Comparison of ENCODE assay signal across 8 cellular contexts in the genomic region with DNA sequence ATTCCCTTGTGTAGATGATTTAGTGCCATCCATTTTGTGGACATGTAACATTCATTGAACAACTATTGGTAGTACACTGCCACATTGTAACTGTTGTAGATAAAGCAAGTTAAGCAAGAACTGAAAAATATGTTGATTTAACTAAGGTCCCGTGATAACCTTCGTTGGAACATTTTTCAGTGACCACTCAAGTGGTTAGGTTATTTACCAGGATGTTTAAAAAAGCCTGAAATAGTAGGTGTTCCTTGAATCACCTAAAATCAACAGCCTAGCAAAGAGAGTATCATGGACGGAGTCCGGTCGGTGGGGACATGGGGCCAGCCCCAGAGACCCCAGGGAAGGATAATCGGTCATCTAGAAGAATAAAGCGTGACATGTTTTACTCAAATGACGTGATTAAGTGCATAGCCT. TPM values are rescaled to one million over a fixed set of nuclear protein-coding genes. Genes with fewer than 3 reads are reported as not detected.
DNase-seq lines count a peak whose midpoint lies in the region; ATAC-seq, FAIRE-seq and TF ChIP-seq lines count a peak whose summit lies in the region.

No MANE protein-coding gene starts in this region.

- no peak for ATAC-seq in HG03457 (IDR thresholded peaks at IDR 0.05; ENCODE audit: unreplicated experiment)

- CTCF ChIA-PET in activated CD4-positive, alpha-beta T cell treated with anti-CD3 and anti-CD28 coated beads, Interleukin-2, amount 10 ng/mL, durations not matched to agents 7 days and 5 days (lab: Charles Lee) = interaction anchor here (1.1 to 2.2 kb wide), 4 partner anchors 9 to 195 kb away, joined by 3 to 10 read pairs (median 4); partner anchors contain the start of gene GTF3C6

- 32 to 34% methylated on average over 8 of the region's 8 CpGs for WGBS in testis, 2 donors

- no peaks in the 10 kb centered on the region for H3K27me3 Mint-ChIP-seq in activated CD4-positive, alpha-beta T cell treated with anti-CD3 and anti-CD28 coated beads, Interleukin-2, amount 10 ng/mL, durations not matched to agents 7 days and 5 days
- peaks cover 6% of the 10 kb centered on the region for H3K27me3 Mint-ChIP-seq in activated naive CD8-positive, alpha-beta T cell treated with anti-CD3 and anti-CD28 coated beads for 36 hours

- intact Hi-C loops in testis (cut with DNase I; ENCODE audit: low total_unique reads) = loop anchor here (10.0 kb wide), 1 partner anchor 62 kb away; the partner anchor contains the start of gene CDK19

- peaks cover 31% of the 10 kb centered on the region for H3K36me3 Mint-ChIP-seq in activated CD4-positive, alpha-beta T cell treated with anti-CD3 and anti-CD28 coated beads, Interleukin-2, amount 10 ng/mL, durations not matched to agents 7 days and 5 days (ENCODE audit: low read depth)
- peaks cover 37% of the 10 kb centered on the region for H3K36me3 Mint-ChIP-seq in activated naive CD8-positive, alpha-beta T cell treated with anti-CD3 and anti-CD28 coated beads for 36 hours

- no peaks in the 10 kb centered on the region for H3K27me3 ChIP-seq in testis

- POLR2A ChIA-PET in activated CD4-positive, alpha-beta T cell treated with anti-CD3 and anti-CD28 coated beads, Interleukin-2, amount 10 ng/mL, durations not matched to agents 7 days and 5 days (lab: Charles Lee) = interaction anchor here (6.4 kb wide), 1 partner anchor 62 kb away, joined by 89 read pairs; the partner anchor contains the start of gene CDK19

- H3K4me3 ChIP-seq in testis = peak overlapping the region; percentile 84 to 95

- H3K4me1 Mint-ChIP-seq in activated CD4-positive, alpha-beta T cell treated with anti-CD3 and anti-CD28 coated beads, Interleukin-2, amount 10 ng/mL, durations not matched to agents 7 days and 5 days = peaks cover 57% of the 10 kb centered on the region
- peaks cover 50% of the 10 kb centered on the region for H3K4me1 Mint-ChIP-seq in activated naive CD8-positive, alpha-beta T cell treated with anti-CD3 and anti-CD28 coated beads for 36 hours

- peaks cover 51% of the 10 kb centered on the region for H3K4me1 ChIP-seq in testis

- H3K9me3 ChIP-seq in testis = no peaks in the 10 kb centered on the region

- peak overlapping the region; percentile 95 for H3K4me3 Mint-ChIP-seq in activated CD4-positive, alpha-beta T cell treated with anti-CD3 and anti-CD28 coated beads, Interleukin-2, amount 10 ng/mL, durations not matched to agents 7 days and 5 days
- peak overlapping the region; percentile 96 for H3K4me3 Mint-ChIP-seq in activated naive CD8-positive, alpha-beta T cell treated with anti-CD3 and anti-CD28 coated beads for 36 hours

- no peaks in the 10 kb centered on the region for H3K9me3 Mint-ChIP-seq in activated CD4-positive, alpha-beta T cell treated with anti-CD3 and anti-CD28 coated beads, Interleukin-2, amount 10 ng/mL, durations not matched to agents 7 days and 5 days
- no peaks in the 10 kb centered on the region for H3K9me3 Mint-ChIP-seq in activated naive CD8-positive, alpha-beta T cell treated with anti-CD3 and anti-CD28 coated beads for 36 hours

- peak overlapping the region; percentile 49 to 93 for H3K27ac ChIP-seq in testis

- no peak for TF ChIP-seq POLR2A in testis (IDR thresholded peaks at IDR 0.05)
- TF ChIP-seq POLR2A in GM12892 (IDR thresholded peaks at IDR 0.05; ENCODE audit: low read depth, low read length) = no peak

- H3K36me3 ChIP-seq in testis (ENCODE audit: low read depth, missing control alignments) = no peaks in the 10 kb centered on the region

- H3K27ac Mint-ChIP-seq in activated CD4-positive, alpha-beta T cell treated with anti-CD3 and anti-CD28 coated beads, Interleukin-2, amount 10 ng/mL, durations not matched to agents 7 days and 5 days = peak overlapping the region; percentile 95
- peak overlapping the region; percentile 98 for H3K27ac Mint-ChIP-seq in activated naive CD8-positive, alpha-beta T cell treated with anti-CD3 and anti-CD28 coated beads for 36 hours

- TF ChIP-seq CTCF in testis (IDR thresholded peaks at IDR 0.05) = no peak

- no peak for FAIRE-seq in GM12892 (lab: Jason Lieb, UNC)

- no peak for DNase-seq in activated CD4-positive, alpha-beta T cell treated with anti-CD3 and anti-CD28 coated beads, Interleukin-2, amount 10 ng/mL, durations not matched to agents 7 days and 5 days
- no peak for DNase-seq in activated CD4-positive, alpha-beta T cell treated with anti-CD3 and anti-CD28 coated beads, Interleukin-2, amount 50 U/mL, for 1 hour
- DNase-seq in activated naive CD8-positive, alpha-beta T cell treated with anti-CD3 and anti-CD28 coated beads for 36 hours = no peak
- peak; percentile 6 for DNase-seq in kidney tubule cell (ENCODE audit: low spot score)
- DNase-seq in testis = no peak
- no peak for DNase-seq in GM12892 (ENCODE audit: insufficient read length)
- DNase-seq in OCI-M2 (lab: John Stamatoyannopoulos, UW; ENCODE audit: unreplicated experiment) = no peak

RNA-seq across cellular contexts. Expression of gene AMD1, which starts 2.6 kb away (rescaled TPM):
- total RNA-seq in activated CD4-positive, alpha-beta T cell treated with anti-CD3 and anti-CD28 coated beads, Interleukin-2, amount 10 ng/mL, durations not matched to agents 7 days and 5 days = 100 to 1,000 TPM in 1 of 2 experiments, 10 to 100 TPM in 1; 76.5 to 103 TPM
- 100 to 1,000 TPM; 113 to 117 TPM for total RNA-seq in activated naive CD8-positive, alpha-beta T cell treated with anti-CD3 and anti-CD28 coated beads for 36 hours
- 100 to 1,000 TPM in 1 of 2 donors, 10 to 100 TPM in 1; 85.6 to 109 TPM for total RNA-seq in testis
- polyA plus RNA-seq in testis (ENCODE audit: insufficient read depth, low read depth, low replicate concordance) = 47.9 TPM
- polyA plus RNA-seq in GM12892 (2012; ENCODE audit: missing spikeins) = 57.5 TPM
